23 cellular contexts compared by ENCODE assay signal in genomic region chr4:88144048-88144447, GRCh38. TPM values are rescaled to one million over a fixed set of nuclear protein-coding genes. Genes with fewer than 3 reads are reported as not detected.
A peak's percentile ranks its signal among the peaks of the same experiment; 100 is the strongest.
DNase-seq lines count a peak whose midpoint lies in the region; ATAC-seq, FAIRE-seq and TF ChIP-seq lines count a peak whose summit lies in the region.
"Had no signal": no experiment of that assay in that cellular context is flagged by ENCODE, and none has a peak within 500 bp of the region (broad histone marks: within the 10 kb centered on the region; RNA-seq: fewer than 3 reads in every experiment).

No MANE protein-coding gene starts in this region.

- H2AK5ac ChIP-seq in IMR-90 (ENCODE audit: low read depth, low read length) (no peak overlapping the region), H1 (ENCODE audit: low read depth, low read length) (no peak overlapping the region)

- H3K4me1 Mint-ChIP-seq in Caco-2 (ENCODE audit: low read depth, unreplicated experiment): peaks cover 65% of the 10 kb centered on the region
- H3K4me1 Mint-ChIP-seq: CD8-positive, alpha-beta memory T cell had no signal

- CTCF ChIA-PET in Caco-2 (lab: Charles Lee) (no interaction called here), IMR-90 (lab: Yijun Ruan, JAX) (no interaction called here), H1 (lab: Charles Lee; ENCODE audit: partially characterized antibody) (no interaction called here)

- H3K4me2 ChIP-seq in IMR-90 (ENCODE audit: low read depth, low read length) (no peak overlapping the region), H1 (ENCODE audit: insufficient read depth in 1 of 2, low read depth in 2 of 2, low read length in 2 of 2) (no peak overlapping the region)
- H3K4me2 ChIP-seq: BLaER1 treated with 17β-estradiol and CSF1 and Interleukin-3, amounts not matched to agents 10 nM and 100 nM; KMS-11; SK-N-SH had no signal

- H3K9me3 Mint-ChIP-seq in Caco-2 (ENCODE audit: unreplicated experiment): no peaks in the 10 kb centered on the region
- H3K9me3 Mint-ChIP-seq: CD8-positive, alpha-beta memory T cell; H9 had no signal

- no peak overlapping the region for H2AFZ ChIP-seq in IMR-90 (replicated peaks; ENCODE audit: low read length, poor library complexity)
- H2AFZ ChIP-seq in H1 (ENCODE audit: low read length): no peak overlapping the region

- POLR2A ChIA-PET in Caco-2 (lab: Charles Lee) (no interaction called here), IMR-90 (lab: Charles Lee; ENCODE audit: unreplicated experiment) (no interaction called here), H1 (lab: Charles Lee; ENCODE audit: partially characterized antibody) (no interaction called here)

- no peak overlapping the region for H3K14ac ChIP-seq in IMR-90 (replicated peaks; ENCODE audit: low read depth, low read length)
- no peak overlapping the region for H3K14ac ChIP-seq in H1 (ENCODE audit: insufficient read length)

- H3K4me1 ChIP-seq in Caco-2 (peaks cover 81% of the 10 kb centered on the region), IMR-90 (ENCODE audit: control insufficient read depth, insufficient read depth, low read length) (peaks cover 10% of the 10 kb centered on the region), H1 (replicated peaks in 1 of 4; ENCODE audit: control insufficient read depth in 3 of 4, insufficient read depth in 4 of 4, low read length in 3 of 4) (peaks cover 0 to 13% (median 8%) of the 10 kb centered on the region in 4 experiments; a peak in 4 of 7 replicates)
- H3K4me1 ChIP-seq: BLaER1 treated with 17β-estradiol and CSF1 and Interleukin-3, amounts not matched to agents 10 nM and 100 nM had no signal

- H3K9ac ChIP-seq in IMR-90 (ENCODE audit: low read depth, low read length) (no peak overlapping the region), H1 (replicated peaks in 1 of 4; ENCODE audit: extremely low read depth in 1 of 4, low read depth in 3 of 4, low read length in 3 of 4) (no peak overlapping the region)
- H3K9ac ChIP-seq: BLaER1 treated with 17β-estradiol and CSF1 and Interleukin-3, amounts not matched to agents 10 nM and 100 nM; KMS-11; SK-N-SH had no signal

- in situ Hi-C loops in IMR-90 (cut with MboI; ENCODE audit: low sequenced_read_pairs): no loop called here

- intact Hi-C loops in Caco-2 (cut with micrococcal nuclease; ENCODE audit: unreplicated experiment): loop anchor here (2.0 kb wide), 1 partner anchor 79 kb away; no protein-coding TSS in a partner anchor
- intact Hi-C loops in IMR-90 (cut with micrococcal nuclease): no loop called here

- no peak overlapping the region for H3K4me3 ChIP-seq in Caco-2 (ENCODE audit: low read depth, low read length)
- H3K4me3 ChIP-seq in IMR-90 (ENCODE audit: insufficient read depth, low read depth, low read length): no peak overlapping the region
- no peak overlapping the region; a peak in 1 of 8 replicates for H3K4me3 ChIP-seq in H1 (ENCODE audit: extremely low read depth in 1 of 4, insufficient read depth in 2 of 4, low read depth in 3 of 4, low read length in 4 of 4)
- H3K4me3 ChIP-seq: BLaER1 treated with 17β-estradiol and CSF1 and Interleukin-3, amounts not matched to agents 10 nM and 100 nM had no signal

- no peaks in the 10 kb centered on the region for H3K9me3 ChIP-seq in Caco-2
- no peaks in the 10 kb centered on the region for H3K9me3 ChIP-seq in IMR-90 (ENCODE audit: control insufficient read depth, insufficient read depth, low read length)
- no peaks in the 10 kb centered on the region for H3K9me3 ChIP-seq in H1 (ENCODE audit: insufficient read depth in 2 of 2, low read depth in 1 of 2, low read length in 1 of 2)
- H3K9me3 ChIP-seq: BLaER1 treated with 17β-estradiol and CSF1 and Interleukin-3, amounts not matched to agents 10 nM and 100 nM; SK-N-SH had no signal

- TF ChIP-seq RAD21 in IMR-90 (IDR thresholded peaks at IDR 0.05; ENCODE audit: low read length): no peak
- TF ChIP-seq RAD21 in H1 (IDR thresholded peaks at IDR 0.05 in 1 of 2, conservative IDR thresholded peaks at IDR 0.05 in 1 of 2; ENCODE audit: low read depth in 2 of 2, low read length in 2 of 2): no peak

- H2BK20ac ChIP-seq in IMR-90 (ENCODE audit: low read depth, low read length) (peak overlapping the region; percentile 71), H1 (ENCODE audit: low read length) (no peak overlapping the region)

- TF ChIP-seq CTCF in Caco-2 (IDR thresholded peaks at IDR 0.05; ENCODE audit: insufficient read depth in 1 of 2, low read depth in 1 of 2, low read length in 1 of 2, severe bottlenecking in 1 of 2, unreplicated experiment in 1 of 2) (no peak), IMR-90 (conservative IDR thresholded peaks at IDR 0.05; ENCODE audit: low read depth, low read length) (no peak), H1 (IDR thresholded peaks at IDR 0.05; ENCODE audit: control extremely low read depth in 1 of 3, insufficient read depth in 1 of 3, low read depth in 1 of 3, low read length in 3 of 3) (no peak)

- no peaks in the 10 kb centered on the region for H3K27me3 Mint-ChIP-seq in Caco-2 (ENCODE audit: insufficient read depth, unreplicated experiment)

- H2BK15ac ChIP-seq in IMR-90 (ENCODE audit: low read depth, low read length): 0 out of 3 replicates have a peak overlapping the region, but pooled peaks have one; percentile 52
- no peak overlapping the region for H2BK15ac ChIP-seq in H1 (ENCODE audit: low read length)

- H3K27ac Mint-ChIP-seq in Caco-2 (ENCODE audit: unreplicated experiment): peak overlapping the region; percentile 86
- H3K27ac Mint-ChIP-seq: CD8-positive, alpha-beta memory T cell had no signal

- H3K56ac ChIP-seq in IMR-90 (ENCODE audit: extremely low read depth, insufficient read depth, low read length) (no peak overlapping the region), H1 (replicated peaks; ENCODE audit: insufficient read length, low read depth, low read length) (no peak overlapping the region)

- peak overlapping the region in 1 of 2 experiments; percentile 23; a peak in 1 of 4 replicates for H4K8ac ChIP-seq in IMR-90 (ENCODE audit: low read depth in 2 of 2, low read length in 2 of 2)
- H4K8ac ChIP-seq in H1 (ENCODE audit: extremely low read depth, insufficient read depth, low read length): no peak overlapping the region

- H2BK5ac ChIP-seq in IMR-90 (ENCODE audit: low read depth, low read length, poor library complexity, severe bottlenecking) (peak overlapping the region; percentile 46), H1 (ENCODE audit: low read depth, low read length) (no peak overlapping the region)

- H3K27me3 ChIP-seq in Caco-2 (replicated peaks; ENCODE audit: control insufficient read depth, insufficient read depth, low read length) (no peaks in the 10 kb centered on the region), IMR-90 (ENCODE audit: control insufficient read depth, insufficient read depth, low read length) (no peaks in the 10 kb centered on the region; the same call in 1 of the 2 replicates), H1 (replicated peaks in 1 of 4; ENCODE audit: control insufficient read depth in 3 of 4, extremely low read depth in 1 of 4, insufficient read depth in 3 of 4, low read length in 3 of 4) (no peaks in the 10 kb centered on the region)
- H3K27me3 ChIP-seq: BLaER1 treated with 17β-estradiol and CSF1 and Interleukin-3, amounts not matched to agents 10 nM and 100 nM had no signal

- peak overlapping the region; percentile 16; the same call in 1 of the 2 replicates for H2BK120ac ChIP-seq in IMR-90 (ENCODE audit: low read depth, low read length)
- H2BK120ac ChIP-seq in H1 (replicated peaks; ENCODE audit: low read depth, low read length): no peak overlapping the region

- no peak for ATAC-seq in IMR-90 (ENCODE audit: low read depth)
- ATAC-seq in HG03521 (IDR thresholded peaks at IDR 0.05; ENCODE audit: unreplicated experiment): no peak
- ATAC-seq: HepG2 had no signal

- H3K9me1 ChIP-seq in IMR-90 (ENCODE audit: insufficient read depth, low read length): no peaks in the 10 kb centered on the region

- DNase-seq in Caco-2 (no peak), IMR-90 (no peak), H1 (ENCODE audit: low read depth in 1 of 2, low spot score in 2 of 2) (peak in 1 of 2 experiments; percentile 56), iPS-NIHi11 (ENCODE audit: low spot score) (peak; percentile 18), dermis blood vessel endothelial cell (no peak), NCI-H82 (lab: John Stamatoyannopoulos, UW) (no peak), islet precursor cell (no peak)
- DNase-seq: CD8-positive, alpha-beta memory T cell; DMS79; H9; NCI-H1417; NCI-H187; NCI-H2107; NCI-H510A; NCI-H774; SHP77; SK-N-SH had no signal

- H3K36me3 ChIP-seq in Caco-2 (ENCODE audit: control insufficient read depth, insufficient read depth, low read length) (no peaks in the 10 kb centered on the region), IMR-90 (ENCODE audit: control insufficient read depth, insufficient read depth, low read length) (no peaks in the 10 kb centered on the region), H1 (ENCODE audit: control insufficient read depth in 2 of 4, insufficient read depth in 4 of 4, low read length in 3 of 4) (no peaks in the 10 kb centered on the region)
- H3K36me3 ChIP-seq: BLaER1 treated with 17β-estradiol and CSF1 and Interleukin-3, amounts not matched to agents 10 nM and 100 nM had no signal

- no peaks in the 10 kb centered on the region for H3K23me2 ChIP-seq in H1 (ENCODE audit: low read depth, low read length)

- H4K91ac ChIP-seq in IMR-90 (ENCODE audit: insufficient read depth, low read depth, low read length) (no peak overlapping the region), H1 (replicated peaks; ENCODE audit: insufficient read length, low read length) (no peak overlapping the region)

- H3K23ac ChIP-seq in IMR-90 (ENCODE audit: low read depth, low read length): no peak overlapping the region
- no peak overlapping the region for H3K23ac ChIP-seq in H1 (ENCODE audit: insufficient read length)

- H3K36me3 Mint-ChIP-seq in Caco-2 (ENCODE audit: insufficient read depth, unreplicated experiment): peaks cover 20% of the 10 kb centered on the region
- H3K36me3 Mint-ChIP-seq: CD8-positive, alpha-beta memory T cell had no signal

- no peaks in the 10 kb centered on the region for H3K79me2 ChIP-seq in H1 (ENCODE audit: control insufficient read depth in 1 of 2, insufficient read depth in 2 of 2, low read length in 2 of 2)

- no peak overlapping the region for H3K4me3 Mint-ChIP-seq in Caco-2 (ENCODE audit: unreplicated experiment)
- H3K4me3 Mint-ChIP-seq: CD8-positive, alpha-beta memory T cell; H9 had no signal

- dilution Hi-C loops in IMR-90 (cut with HindIII; ENCODE audit: low sequenced_read_pairs, unreplicated experiment): no loop called here

- BruUV-seq in Caco-2 (replicated peaks; lab: Mats Ljungman, UMichigan): no TSS peak
- no TSS peak for BruUV-seq in IMR-90 (replicated peaks; lab: Mats Ljungman, UMichigan)

- H2AK9ac ChIP-seq in IMR-90 (replicated peaks; ENCODE audit: low read depth, low read length, poor library complexity): no peak overlapping the region

- H4K5ac ChIP-seq in IMR-90 (ENCODE audit: low read depth, low read length): no peak overlapping the region; the same call in 1 of the 2 replicates
- H4K5ac ChIP-seq in H1 (ENCODE audit: insufficient read length, low read depth, low read length): no peak overlapping the region

- H3K4ac ChIP-seq in IMR-90 (ENCODE audit: low read depth, low read length) (no peak overlapping the region), H1 (replicated peaks; ENCODE audit: insufficient read length, low read depth, low read length) (no peak overlapping the region)

- H3K27ac ChIP-seq in IMR-90 (ENCODE audit: insufficient read depth, low read length) (no peak overlapping the region), H1 (ENCODE audit: low read depth, low read length) (no peak overlapping the region)
- H3K27ac ChIP-seq: BLaER1 treated with 17β-estradiol and CSF1 and Interleukin-3, amounts not matched to agents 10 nM and 100 nM; KMS-11 had no signal

- H3K18ac ChIP-seq in IMR-90 (ENCODE audit: low read depth, low read length) (peak overlapping the region; percentile 67; the same call in 1 of the 2 replicates), H1 (ENCODE audit: extremely low read depth, low read length) (no peak overlapping the region)

- H4K20me1 ChIP-seq in IMR-90 (ENCODE audit: insufficient read depth, low read length) (no peaks in the 10 kb centered on the region), H1 (replicated peaks in 1 of 2; ENCODE audit: control insufficient read depth in 1 of 2, insufficient read depth in 2 of 2, low read length in 2 of 2) (no peaks in the 10 kb centered on the region)
- H4K20me1 ChIP-seq: BLaER1 treated with 17β-estradiol and CSF1 and Interleukin-3, amounts not matched to agents 10 nM and 100 nM had no signal

- no peak for TF ChIP-seq EP300 in H1 (IDR thresholded peaks at IDR 0.05; ENCODE audit: borderline replicate concordance in 1 of 2, low read depth in 2 of 2, low read length in 2 of 2)

- no peak overlapping the region for H2BK12ac ChIP-seq in H1 (ENCODE audit: low read depth, low read length)

- H3K79me1 ChIP-seq in IMR-90 (ENCODE audit: low read depth in 1 of 2, low read length in 2 of 2): no peaks in the 10 kb centered on the region
- no peaks in the 10 kb centered on the region for H3K79me1 ChIP-seq in H1 (ENCODE audit: low read depth, low read length)

- whole genome bisulfite sequencing in IMR-90 (ENCODE audit: extremely low coverage in 2 of 2, insufficient read length in 1 of 2), 2 experiments: no CpG with 5 or more reads among the region's 5 CpGs
- 41% methylated on average over 5 of the region's 5 CpGs; no CpG with 5 or more reads in 1 of the 2 experiments for whole genome bisulfite sequencing in H1 (ENCODE audit: extremely low coverage in 1 of 2, insufficient coverage in 1 of 2, insufficient read length in 1 of 2, insufficient replicate concordance in 2 of 2, low coverage in 1 of 2, low lambda C conversion rate in 2 of 2, missing lambda C conversion rate in 1 of 2), 2 experiments

- TF ChIP-seq POLR2A in IMR-90 (IDR thresholded peaks at IDR 0.05; ENCODE audit: low read depth, low read length) (no peak), H1 (IDR thresholded peaks at IDR 0.05; ENCODE audit: control extremely low read depth in 1 of 2, low read depth in 2 of 2, low read length in 2 of 2) (no peak)

- FAIRE-seq in H1 (lab: Jason Lieb, UNC): peak; percentile 78
- FAIRE-seq: GM12892, GM18507, HepG2 had no signal

RNA-seq across cellular contexts. Expression of gene ABCG2, which starts 14.4 kb away (rescaled TPM):
- 23.7 and 26.0 TPM in 2 replicates for total RNA-seq in Caco-2 (2022)
- 1.1 and 1.4 TPM in 2 replicates for total RNA-seq in IMR-90 (2012; rRNA removed)
- polyA plus RNA-seq in IMR-90 (2012; rRNA removed): 0.27 and 0.50 TPM in 2 replicates
- polyA plus RNA-seq in IMR-90 (2012; cell fraction: cytosol; rRNA removed): 0.14 and 0.22 TPM in 2 replicates
- polyA plus RNA-seq in IMR-90 (2012; cell fraction: nucleus; rRNA removed; ENCODE audit: low replicate concordance): 0.15 and 0.34 TPM in 2 replicates
- total RNA-seq in H1 (2021; fragmentation: NEBNext Ultra II Directional; extraction: Animal tissue kit (Norgen Biotek cat#: 25700)): 3.4 and 4.6 TPM in 2 replicates
- 1.5 and 2.4 TPM in 2 replicates for polyA plus RNA-seq in H1 (2011; rRNA removed)
- polyA plus RNA-seq in H1 (2011; cell fraction: cytosol; rRNA removed): 2.6 TPM
- 1.5 TPM for polyA plus RNA-seq in H1 (2011; cell fraction: nucleus; rRNA removed)
- 1.9 to 3.0 TPM (median 2.8 TPM) in 4 replicates for polyA plus RNA-seq in H1 (2012, experiment 1 of 2)
- polyA plus RNA-seq in H1 (2012, experiment 2 of 2): 0.28 TPM
- polyA plus RNA-seq in H1 (2013, experiment 1 of 2): 5.3 TPM
- 5.4 TPM for polyA plus RNA-seq in H1 (2013, experiment 2 of 2)
- polyA minus RNA-seq in H1 (2011; rRNA and poly(A)+ RNA removed): 4.3 and 5.2 TPM in 2 replicates
- 3.5 TPM for polyA minus RNA-seq in H1 (2011; cell fraction: cytosol; rRNA and poly(A)+ RNA removed)
- 2.8 TPM for polyA minus RNA-seq in H1 (2011; cell fraction: nucleus; rRNA and poly(A)+ RNA removed)
- total RNA-seq in dermis blood vessel endothelial cell: 45.0 and 96.0 TPM in 2 replicates
